Comparison of ENCODE assay signal across 10 cellular contexts in genomic region chr1:200448034-200448762, GRCh38. TPM values are rescaled to one million over a fixed set of nuclear protein-coding genes. Genes with fewer than 3 reads are reported as not detected.
DNase-seq lines count a peak whose midpoint lies in the region; ATAC-seq and TF ChIP-seq lines count a peak whose summit lies in the region.
"Had no signal": no experiment of that assay in that cellular context is flagged by ENCODE, and none has a peak within 500 bp of the region (broad histone marks: within the 10 kb centered on the region; RNA-seq: fewer than 3 reads in every experiment).

No MANE protein-coding gene starts in this region.

- POLR2A ChIA-PET in activated CD4-positive, alpha-beta memory T cell treated with anti-CD3 and anti-CD28 coated beads, Interleukin-2, amount 10 ng/mL, durations not matched to agents 7 days and 5 days (lab: Charles Lee) = no interaction called here

- H2AFZ ChIP-seq in H9 (ENCODE audit: low read length) = no peak overlapping the region

- no peak overlapping the region for H3T11ph ChIP-seq in H9 (ENCODE audit: low read length)

- H3K18ac ChIP-seq in H9 (ENCODE audit: insufficient read length, low read depth, low read length) = no peak overlapping the region

- H4K20me1 ChIP-seq in H9 (ENCODE audit: control insufficient read depth, insufficient read depth, insufficient read length) = no peaks in the 10 kb centered on the region

- H3K4me1 Mint-ChIP-seq in activated CD4-positive, alpha-beta memory T cell treated with anti-CD3 and anti-CD28 coated beads, Interleukin-2, amount 10 ng/mL, durations not matched to agents 7 days and 5 days = peaks cover 24% of the 10 kb centered on the region
- H3K4me1 Mint-ChIP-seq in nephron progenitor cell (peaks cover 6% of the 10 kb centered on the region), H9 (peaks cover 10 to 19% of the 10 kb centered on the region in 2 experiments)

- H2BK120ac ChIP-seq in H9 (ENCODE audit: low read depth, low read length, poor library complexity, severe bottlenecking) = no peak overlapping the region

- no peak overlapping the region for H3K9ac ChIP-seq in H9 (ENCODE audit: extremely low read depth, insufficient read length, low read length)

- no peak overlapping the region for H4K91ac ChIP-seq in H9 (ENCODE audit: insufficient read length, low read depth, low read length)

- no peak overlapping the region for H3K23ac ChIP-seq in H9 (ENCODE audit: insufficient read length, low read depth, low read length)

- no CpG with 5 or more reads among the region's 6 CpGs for WGBS in H9 (ENCODE audit: extremely low coverage, insufficient read length, low lambda C conversion rate)

- H2BK5ac ChIP-seq in H9 (ENCODE audit: insufficient read length, low read length) = no peak overlapping the region

- peaks cover 3% of the 10 kb centered on the region for H3K27me3 Mint-ChIP-seq in activated CD4-positive, alpha-beta memory T cell treated with anti-CD3 and anti-CD28 coated beads, Interleukin-2, amount 10 ng/mL, durations not matched to agents 7 days and 5 days
- no peaks in the 10 kb centered on the region for H3K27me3 Mint-ChIP-seq in nephron progenitor cell (ENCODE audit: low read depth, poor library complexity)
- no peaks in the 10 kb centered on the region for H3K27me3 Mint-ChIP-seq in H9 (ENCODE audit: low read depth)

- H3K36me3 Mint-ChIP-seq in activated CD4-positive, alpha-beta memory T cell treated with anti-CD3 and anti-CD28 coated beads, Interleukin-2, amount 10 ng/mL, durations not matched to agents 7 days and 5 days (ENCODE audit: low read depth) = peaks cover 7% of the 10 kb centered on the region
- H3K36me3 Mint-ChIP-seq in nephron progenitor cell (ENCODE audit: low read depth) = peaks cover 14% of the 10 kb centered on the region
- peaks cover 19 to 37% (median 23%) of the 10 kb centered on the region in 3 experiments for H3K36me3 Mint-ChIP-seq in H9 (ENCODE audit: insufficient read depth in 1 of 3, low read depth in 3 of 3)

- H2BK15ac ChIP-seq in H9 (ENCODE audit: low read depth, low read length) = no peak overlapping the region

- no peak overlapping the region for H4K8ac ChIP-seq in H9 (replicated peaks; ENCODE audit: insufficient read length, low read depth, low read length)

- no peak overlapping the region for H3K56ac ChIP-seq in H9 (ENCODE audit: insufficient read length, low read depth, low read length)

- no peak overlapping the region for H3K4me3 Mint-ChIP-seq in activated CD4-positive, alpha-beta memory T cell treated with anti-CD3 and anti-CD28 coated beads, Interleukin-2, amount 10 ng/mL, durations not matched to agents 7 days and 5 days
- H3K4me3 Mint-ChIP-seq in nephron progenitor cell = no peak overlapping the region
- no peak overlapping the region for H3K4me3 Mint-ChIP-seq in H9

- H3K27ac ChIP-seq in H9 (ENCODE audit: insufficient read length, low read depth, low read length) = no peak overlapping the region

- H4K5ac ChIP-seq in H9 (ENCODE audit: insufficient read length, low read depth, low read length) = no peak overlapping the region

- no peak overlapping the region for H2BK12ac ChIP-seq in H9 (ENCODE audit: insufficient read length, low read depth, low read length)

- peak; percentile 91 for ATAC-seq in GM18861 (IDR thresholded peaks at IDR 0.05; ENCODE audit: unreplicated experiment)
- ATAC-seq in GM19468 (IDR thresholded peaks at IDR 0.05; ENCODE audit: extremely low read depth, unreplicated experiment) = peak; percentile 63
- ATAC-seq in HG03039 (IDR thresholded peaks at IDR 0.05; ENCODE audit: unreplicated experiment) = peak; percentile 81
- ATAC-seq: SK-N-SH treated with all-trans-retinoic acid at 6 μM for 48 hours had no signal

- peak overlapping the region; percentile 78 for H3K27ac Mint-ChIP-seq in activated CD4-positive, alpha-beta memory T cell treated with anti-CD3 and anti-CD28 coated beads, Interleukin-2, amount 10 ng/mL, durations not matched to agents 7 days and 5 days
- H3K27ac Mint-ChIP-seq in nephron progenitor cell (no peak overlapping the region), H9 (no peak overlapping the region; a peak in 2 of 7 replicates)

- no peaks in the 10 kb centered on the region for H3K79me1 ChIP-seq in H9 (ENCODE audit: insufficient read depth, low read depth, low read length, poor library complexity, severe bottlenecking)

- no peak overlapping the region for H2BK20ac ChIP-seq in H9 (ENCODE audit: low read depth, low read length, poor library complexity, severe bottlenecking)

- no peaks in the 10 kb centered on the region for H3K23me2 ChIP-seq in H9 (ENCODE audit: insufficient read length, low read depth, low read length, poor library complexity, severe bottlenecking)

- H3K4me1 ChIP-seq in H9 (ENCODE audit: insufficient read depth, low read length) = peaks cover 3% of the 10 kb centered on the region; the same call in 1 of the 2 replicates

- H3K4ac ChIP-seq in H9 (ENCODE audit: low read depth, low read length) = no peak overlapping the region

- CTCF ChIA-PET in activated CD4-positive, alpha-beta memory T cell treated with anti-CD3 and anti-CD28 coated beads, Interleukin-2, amount 10 ng/mL, durations not matched to agents 7 days and 5 days (lab: Charles Lee) = no interaction called here

- H2AK5ac ChIP-seq in H9 (ENCODE audit: insufficient read length, low read length) = no peak overlapping the region

- peaks cover 4% of the 10 kb centered on the region for H3K9me3 Mint-ChIP-seq in activated CD4-positive, alpha-beta memory T cell treated with anti-CD3 and anti-CD28 coated beads, Interleukin-2, amount 10 ng/mL, durations not matched to agents 7 days and 5 days
- H3K9me3 Mint-ChIP-seq in nephron progenitor cell (peaks cover 8% of the 10 kb centered on the region), H9 (no peaks in the 10 kb centered on the region; a peak in 1 of 5 replicates)

- no peak for DNase-seq in activated CD4-positive, alpha-beta memory T cell treated with anti-CD3 and anti-CD28 coated beads, Interleukin-2, amount 10 ng/mL, durations not matched to agents 7 days and 5 days
- DNase-seq in nephron progenitor cell (no peak), H9 (no peak)
- no peak for DNase-seq in stimulated activated naive CD4-positive, alpha-beta T cell (lab: John Stamatoyannopoulos, UW)
- DNase-seq: effector CD4-positive, alpha-beta T cell; NCI-H446 had no signal

- no peaks in the 10 kb centered on the region for H3K9me3 ChIP-seq in H9 (ENCODE audit: control insufficient read depth, low read depth, low read length)

- no peak overlapping the region for H3K14ac ChIP-seq in H9 (ENCODE audit: insufficient read depth, low read length)

- H3K27me3 ChIP-seq in H9 (ENCODE audit: insufficient read depth, low read length) = no peaks in the 10 kb centered on the region

- H3K79me2 ChIP-seq in H9 (ENCODE audit: insufficient read depth, low read length) = no peaks in the 10 kb centered on the region

- TF ChIP-seq CTCF in nephron progenitor cell (IDR thresholded peaks at IDR 0.05) = no peak
- no peak for TF ChIP-seq CTCF in H9 (conservative IDR thresholded peaks at IDR 0.05)

- no peak overlapping the region for H3K4me2 ChIP-seq in H9 (ENCODE audit: insufficient read depth, insufficient read length, low read length)

RNA-seq across cellular contexts. Expression of gene ZNF281, which starts 38.4 kb away (rescaled TPM):
- total RNA-seq in activated CD4-positive, alpha-beta memory T cell treated with anti-CD3 and anti-CD28 coated beads, Interleukin-2, amount 10 ng/mL, durations not matched to agents 7 days and 5 days = 10 to 100 TPM; 13.5 to 13.7 TPM
- 71.9 and 75.2 TPM in 2 replicates for total RNA-seq in H9 (2021)
